In the genomic region with DNA sequence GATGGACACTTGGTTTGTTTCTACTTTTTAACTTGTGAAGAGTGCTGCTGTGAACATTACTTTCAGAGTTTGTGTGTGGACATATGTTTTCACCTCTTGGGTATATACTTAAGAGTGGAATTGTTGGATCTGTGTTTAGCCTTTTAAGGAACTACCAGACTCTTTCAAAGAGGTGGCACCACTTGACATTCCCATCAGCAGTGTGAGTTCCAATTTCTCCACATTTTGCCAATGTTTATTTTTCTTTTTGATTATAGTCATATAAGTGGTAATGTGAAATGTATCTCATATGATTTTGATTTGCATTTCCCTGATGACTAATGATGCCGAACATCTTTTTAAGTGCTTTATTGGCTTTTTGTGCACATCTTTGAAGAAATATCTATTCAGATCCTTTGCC, we compare ENCODE assay signal across 18 cellular contexts.
DNase-seq lines count a peak whose midpoint lies in the region; TF ChIP-seq lines count a peak whose summit lies in the region.
"Had no signal": no experiment of that assay in that cellular context is flagged by ENCODE, and none has a peak within 500 bp of the region (broad histone marks: within the 10 kb centered on the region; RNA-seq: fewer than 3 reads in every experiment).

No MANE protein-coding gene starts in this region.

- peak; percentile 55 for DNase-seq in EL
- peak; percentile 33 for DNase-seq in HS-5 (ENCODE audit: low read depth)
- peak; percentile 71 for DNase-seq in fibroblast of mammary gland (ENCODE audit: low read depth)
- DNase-seq in cerebellar nuclear complex (lab: John Stamatoyannopoulos, UW): no peak
- no peak for DNase-seq in KG1 (lab: John Stamatoyannopoulos, UW)
- DNase-seq in GM10266 (ENCODE audit: extremely low spot score): no peak
- no peak for DNase-seq in RPMI8226
- DNase-seq: CD8-positive, alpha-beta T cell; DMS79; GDM1; MV-4-11; NCI-H1436; NCI-H2081; NCI-H524 treated with DMSO at 0.1 percent for 48 hours; SHP77; SK-N-SH had no signal

- H3K4me3 ChIP-seq in fibroblast of mammary gland (ENCODE audit: control insufficient read depth, low read depth, low read length): no peak overlapping the region
- H3K4me3 ChIP-seq: BLaER1, GM23338 had no signal

- TF ChIP-seq CTCF in fibroblast of mammary gland (conservative IDR thresholded peaks at IDR 0.05; ENCODE audit: control insufficient read depth, insufficient read depth, low read depth, low read length): no peak
- no peak for TF ChIP-seq CTCF in GM10266 (IDR thresholded peaks at IDR 0.05; ENCODE audit: control insufficient read depth, insufficient read depth, low read depth, missing control alignments)

Comparison
In these comparisons a context has a peak if more than half of its experiments do, and no peak if none do; other contexts are left out.
1. DNase-seq: peak in EL (single experiment), HS-5 (single experiment) and fibroblast of mammary gland (single experiment); none in cerebellar nuclear complex (0 of 2), KG1 (single experiment), GM10266 (single experiment) and RPMI8226 (single experiment).